24 cellular contexts compared by ENCODE assay signal in the genomic region with DNA sequence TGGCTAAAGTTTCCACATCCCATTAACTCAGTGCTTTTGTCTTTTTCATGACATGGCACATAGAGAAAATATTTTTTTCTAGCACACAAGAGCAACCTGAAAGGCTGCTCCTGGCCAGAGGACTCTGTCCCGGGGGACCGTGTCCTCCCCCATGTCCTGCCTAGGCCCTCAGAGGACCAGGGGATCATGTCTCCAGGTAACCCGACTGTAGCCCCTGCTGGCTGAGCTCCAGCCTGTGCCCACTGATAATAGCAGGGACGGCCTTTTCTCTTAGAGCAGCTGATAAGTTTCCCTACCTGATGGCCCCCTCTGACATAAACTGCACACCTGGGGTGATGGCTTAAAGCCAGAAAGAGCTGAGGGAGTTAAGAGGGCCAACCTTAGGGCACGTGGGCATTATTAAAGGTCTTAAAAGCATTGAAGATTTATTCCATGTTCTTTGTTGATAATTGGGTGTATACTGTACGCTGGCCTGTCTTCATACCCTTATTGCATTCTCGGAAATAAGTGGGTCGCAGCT.
"Had no signal": no experiment of that assay in that cellular context is flagged by ENCODE, and none has a peak within 500 bp of the region (broad histone marks: within the 10 kb centered on the region; RNA-seq: fewer than 3 reads in every experiment).

No MANE protein-coding gene starts in this region.

- DNase-seq: activated CD4-positive, alpha-beta memory T cell treated with anti-CD3 and anti-CD28 coated beads for 36 hours; activated CD4-positive, alpha-beta T cell treated with anti-CD3 and anti-CD28 coated beads for 48 hours; activated CD4-positive, CD25-positive, alpha-beta regulatory T cell; activated effector memory CD4-positive, alpha-beta T cell treated with Interleukin-2 at 50 U/mL for 16 hours; activated naive CD4-positive, alpha-beta T cell treated with anti-CD3 and anti-CD28 coated beads for 36 hours; activated T-cell treated with anti-CD3 and anti-CD28 coated beads, Interleukin-2, amount 50 U/mL, for 72 hours; amygdala; cerebellar nuclear complex; esophagus squamous epithelium; head of caudate nucleus; islet precursor cell; left cardiac atrium; ovary; sigmoid colon; stimulated activated CD4-positive, alpha-beta T cell treated with anti-CD3 and anti-CD28 coated beads, Interleukin-15, amount 100 ng/mL, for 24 hours; stimulated activated CD4-positive, alpha-beta T cell treated with anti-CD3 and anti-CD28 coated beads, Interleukin-2, amount 100 ng/mL, for 48 hours; stimulated activated CD8-positive, alpha-beta memory T cell treated with anti-CD3 and anti-CD28 coated beads, Interleukin-4, amount 100 ng/mL, for 48 hours; stimulated activated naive CD4-positive, alpha-beta T cell; T-helper 17 cell; tibial artery had no signal

- H3K27me3 ChIP-seq: esophagus squamous epithelium, gastroesophageal sphincter, ovary, sigmoid colon, tibial artery had no signal

- H3K36me3 ChIP-seq: ovary had no signal

- H3K4me2 ChIP-seq: smooth muscle cell had no signal

- H3K9me3 ChIP-seq: esophagus squamous epithelium, gastroesophageal sphincter, ovary, sigmoid colon, tibial artery had no signal

- ATAC-seq: activated T-cell treated with anti-CD3 and anti-CD28 coated beads, Interleukin-2, amount 50 U/mL, for 72 hours; gastroesophageal sphincter; left cardiac atrium; natural killer cell treated with Interleukin-12 subunit alpha and Interleukin-12 subunit beta and Interleukin-15 and Interleukin-18, amount 100 ng/mL, for 72 hours; T-helper 17 cell had no signal

- H3K27ac ChIP-seq: coronary artery, esophagus squamous epithelium, gastroesophageal sphincter, ovary, sigmoid colon, tibial artery had no signal

- H3K4me3 ChIP-seq: coronary artery, esophagus squamous epithelium, gastroesophageal sphincter, ovary, sigmoid colon, smooth muscle cell, tibial artery had no signal
